Comparison of ENCODE assay signal across 8 cellular contexts in the genomic region with DNA sequence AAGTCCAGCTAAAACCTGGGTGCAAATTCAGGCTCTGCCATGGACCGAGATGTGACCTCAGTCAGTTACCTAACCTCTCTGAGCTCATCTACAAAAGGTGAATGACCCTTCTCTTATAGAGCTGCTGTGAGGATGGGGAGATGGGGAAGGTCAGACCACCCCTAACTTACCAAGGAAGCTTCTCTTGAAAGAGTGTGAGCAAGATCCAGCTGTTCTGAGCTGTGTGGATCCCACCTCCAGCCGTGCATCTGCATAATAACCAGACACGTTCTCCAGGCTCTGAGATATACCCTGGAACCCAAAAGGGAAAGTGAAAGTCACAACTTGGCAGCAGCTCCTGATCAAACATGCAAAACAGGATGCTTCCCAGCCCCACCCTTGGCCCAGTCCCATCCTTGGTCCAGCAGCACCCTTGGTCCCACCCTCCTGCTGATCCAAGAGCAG. TPM values are rescaled to one million over a fixed set of nuclear protein-coding genes. Genes with fewer than 3 reads are reported as not detected.
DNase-seq lines count a peak whose midpoint lies in the region; ATAC-seq and TF ChIP-seq lines count a peak whose summit lies in the region.

A gene with protein sequence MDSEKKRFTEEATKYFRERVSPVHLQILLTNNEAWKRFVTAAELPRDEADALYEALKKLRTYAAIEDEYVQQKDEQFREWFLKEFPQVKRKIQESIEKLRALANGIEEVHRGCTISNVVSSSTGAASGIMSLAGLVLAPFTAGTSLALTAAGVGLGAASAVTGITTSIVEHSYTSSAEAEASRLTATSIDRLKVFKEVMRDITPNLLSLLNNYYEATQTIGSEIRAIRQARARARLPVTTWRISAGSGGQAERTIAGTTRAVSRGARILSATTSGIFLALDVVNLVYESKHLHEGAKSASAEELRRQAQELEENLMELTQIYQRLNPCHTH (minus strand): TSS at position 257 of the 444 bp plus-strand sequence. CDS start 11,700 bp downstream, outside the sequence.

- peaks cover 74% of the 10 kb centered on the region for H3K4me1 Mint-ChIP-seq in T-helper 17 cell

- H4K20me1 ChIP-seq in hepatocyte (ENCODE audit: insufficient read depth, poor library complexity, severe bottlenecking), result no peaks in the 10 kb centered on the region

- no peaks in the 10 kb centered on the region for H3K79me2 ChIP-seq in hepatocyte

- TF ChIP-seq CTCF in GM13977 (IDR thresholded peaks at IDR 0.05; ENCODE audit: extremely low read depth, insufficient read depth, missing control alignments) (no peak), hepatocyte (IDR thresholded peaks at IDR 0.05; ENCODE audit: poor library complexity) (no peak)

- H3K4me2 ChIP-seq in hepatocyte, result no peak within 1 kb of the TSS

- peak within 1 kb of the TSS; percentile 99 for H3K4me3 Mint-ChIP-seq in T-helper 17 cell

- peaks cover 5% of the 10 kb centered on the region for H3K36me3 Mint-ChIP-seq in T-helper 17 cell (ENCODE audit: low read depth)

- H3K4me1 ChIP-seq in hepatocyte (ENCODE audit: insufficient read depth), result peaks cover 10% of the 10 kb centered on the region

- in situ Hi-C loops in GM13977 (cut with MboI; ENCODE audit: low pct_unique_long_range_greater_than_20kb, low sequenced_read_pairs, unreplicated experiment), result no loop called here

- H3K27ac ChIP-seq in hepatocyte, result no peak within 1 kb of the TSS

- DNase-seq in GM13977 (ENCODE audit: low spot score) (peak; percentile 28), T-helper 17 cell (peak in 1 of 3 donors; percentile 26), dermis blood vessel endothelial cell (peak; percentile 81), myocyte (ENCODE audit: low read depth) (peak; percentile 18), GM19240 (ENCODE audit: insufficient read length, low spot score) (no peak), hepatocyte (ENCODE audit: low spot score) (no peak), amygdala (lab: John Stamatoyannopoulos, UW) (no peak)

- H3K27me3 ChIP-seq in hepatocyte, result no peaks in the 10 kb centered on the region

- no peak within 1 kb of the TSS for H3K4me3 ChIP-seq in hepatocyte

- ATAC-seq in T-helper 17 cell (peak; percentile 17), HG02840 (IDR thresholded peaks at IDR 0.05; ENCODE audit: low FRiP score, unreplicated experiment) (no peak)

- H3K27me3 Mint-ChIP-seq in T-helper 17 cell, result no peaks in the 10 kb centered on the region

- H3K36me3 ChIP-seq in hepatocyte (replicated peaks; ENCODE audit: insufficient read depth, low read depth), result no peaks in the 10 kb centered on the region

- WGBS in hepatocyte (ENCODE audit: low lambda C conversion rate, missing lambda C conversion rate), result 69% methylated on average over 3 of the region's 3 CpGs

- H3K27ac Mint-ChIP-seq in T-helper 17 cell, result peak within 1 kb of the TSS; percentile 100

- H2AFZ ChIP-seq in hepatocyte, result no peak within 1 kb of the TSS

- H3K9me3 ChIP-seq in T-helper 17 cell (ENCODE audit: control insufficient read depth, low read length, poor library complexity, severe bottlenecking), result no peaks in the 10 kb centered on the region
- no peaks in the 10 kb centered on the region for H3K9me3 ChIP-seq in hepatocyte (ENCODE audit: low read depth)

- no peaks in the 10 kb centered on the region for H3K9me2 ChIP-seq in hepatocyte (replicated peaks; ENCODE audit: insufficient read depth)

RNA-seq across cellular contexts. Expression of the gene that starts here (rescaled TPM):
- total RNA-seq in T-helper 17 cell (100 to 1,000 TPM; 229 to 265 TPM), dermis blood vessel endothelial cell (212 and 214 TPM in 2 replicates), myocyte (1.4 and 1.7 TPM in 2 replicates), hepatocyte (1.3 and 2.7 TPM in 2 replicates)
- 2.4 TPM for polyA plus RNA-seq in myocyte (2012)
- 0.79 and 2.1 TPM in 2 replicates for polyA plus RNA-seq in hepatocyte

Comparison
In these comparisons a context has a peak if more than half of its experiments do, and no peak if none do; other contexts are left out.
1. RNA of the gene that starts here (total RNA-seq): 229 to 265 TPM in T-helper 17 cell and 212 to 214 TPM in dermis blood vessel endothelial cell; 1.4 to 1.7 TPM in myocyte and 1.3 to 2.7 TPM in hepatocyte; every median in the first group is over 10 times any median in the second.
2. DNase-seq: peak in GM13977 (single experiment), dermis blood vessel endothelial cell (single experiment) and myocyte (single experiment); none in GM19240 (single experiment), hepatocyte (single experiment) and amygdala (0 of 56).